ENCODE assay signal across 19 cellular contexts in the genomic region with DNA sequence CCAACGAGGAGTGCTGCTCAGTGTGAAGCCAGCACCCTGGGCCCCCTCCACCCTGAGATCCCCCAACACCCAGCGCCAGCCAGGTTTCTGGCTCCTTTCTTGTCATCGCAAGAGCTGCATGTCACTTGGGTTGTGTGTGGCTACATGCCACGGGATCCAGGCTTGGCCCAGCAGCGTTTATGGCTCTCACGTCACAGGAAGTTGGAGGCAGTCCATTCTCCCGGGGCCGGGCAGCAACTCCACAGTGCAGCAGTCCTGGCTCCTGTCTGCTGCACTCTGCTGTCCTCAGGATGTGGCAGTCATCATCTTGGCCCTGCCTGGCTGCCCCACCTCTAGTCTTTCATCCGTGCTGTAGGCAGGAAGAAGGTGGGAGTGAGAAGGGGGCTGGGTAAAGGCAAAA. TPM values are rescaled to one million over a fixed set of nuclear protein-coding genes. Genes with fewer than 3 reads are reported as not detected.
A peak's percentile ranks its signal among the peaks of the same experiment; 100 is the strongest.
DNase-seq lines count a peak whose midpoint lies in the region; ATAC-seq, FAIRE-seq and TF ChIP-seq lines count a peak whose summit lies in the region.
"Had no signal": no experiment of that assay in that cellular context is flagged by ENCODE, and none has a peak within 500 bp of the region (broad histone marks: within the 10 kb centered on the region; RNA-seq: fewer than 3 reads in every experiment).

No MANE protein-coding gene starts in this region.

- H3K4me3 ChIP-seq in AG10803 (ENCODE audit: low read length), result no peak overlapping the region
- no peak overlapping the region for H3K4me3 ChIP-seq in LNCaP clone FGC (ENCODE audit: low read depth, low read length)
- no peak overlapping the region for H3K4me3 ChIP-seq in dorsolateral prefrontal cortex
- H3K4me3 ChIP-seq in HepG2 (replicated peaks in 1 of 3; ENCODE audit: insufficient read depth in 1 of 3, low read depth in 2 of 3, low read length in 3 of 3), result no peak overlapping the region
- H3K4me3 ChIP-seq: upper lobe of left lung had no signal

- 0 out of 2 replicates have a peak, but pooled peaks cover 4% of the 10 kb centered on the region for H3K4me1 ChIP-seq in HepG2 (ENCODE audit: insufficient read depth, low read length)
- H3K4me1 ChIP-seq: upper lobe of left lung had no signal

- POLR2A ChIA-PET in HepG2 (lab: Yijun Ruan, JAX), result no interaction called here

- H3K27me3 ChIP-seq in dorsolateral prefrontal cortex (no peaks in the 10 kb centered on the region), HepG2 (ENCODE audit: control insufficient read depth in 1 of 2, insufficient read depth in 2 of 2, low read length in 2 of 2) (no peaks in the 10 kb centered on the region; a peak in 2 of 5 replicates)
- H3K27me3 ChIP-seq: upper lobe of left lung had no signal

- no peaks in the 10 kb centered on the region for H3K79me2 ChIP-seq in HepG2 (ENCODE audit: insufficient read depth, low read length)

- intact Hi-C loops in dorsolateral prefrontal cortex (cut with DNase I) (no loop called here), HepG2 (cut with micrococcal nuclease; ENCODE audit: unreplicated experiment) (no loop called here)

- ATAC-seq in HepG2, result no peak
- ATAC-seq in GM21360 (IDR thresholded peaks at IDR 0.05; ENCODE audit: unreplicated experiment), result no peak
- ATAC-seq: activated CD4-positive, alpha-beta T cell treated with anti-CD3 and anti-CD28 coated beads for 36 hours; activated T-cell treated with anti-CD3 and anti-CD28 coated beads, Interleukin-2, amount 50 U/mL, for 4 hours; T-cell had no signal

- H3K27ac ChIP-seq in dorsolateral prefrontal cortex (peak overlapping the region in 45 of 59 donors; percentile 6 to 85 (median 53)), HepG2 (ENCODE audit: extremely low read length, insufficient read depth, low read length) (no peak overlapping the region)
- H3K27ac ChIP-seq: upper lobe of left lung had no signal

- in situ Hi-C loops in HepG2 (cut with HindIII; ENCODE audit: extremely low pct_ligation_motif_present, low pct_unique_long_range_greater_than_20kb), result no loop called here

- WGBS in HepG2 (ENCODE audit: low lambda C conversion rate), result 77% methylated on average over 9 of the region's 9 CpGs

- FAIRE-seq in HepG2 (lab: Jason Lieb, UNC), result no peak
- FAIRE-seq: endometrium, GM18507, HTR-8/SVneo had no signal

- CTCF ChIA-PET in HepG2 (lab: Yijun Ruan, JAX; ENCODE audit: low intra/inter-chr PET ratio, low total read pairs), result no interaction called here

- H3K36me3 ChIP-seq in HepG2 (replicated peaks in 1 of 2; ENCODE audit: control insufficient read depth in 1 of 2, insufficient read depth in 2 of 2, low read length in 2 of 2), result no peaks in the 10 kb centered on the region; a peak in 3 of 5 replicates
- H3K36me3 ChIP-seq: upper lobe of left lung had no signal

- TF ChIP-seq EP300 in HepG2 (IDR thresholded peaks at IDR 0.05; ENCODE audit: low read depth in 2 of 2, low read length in 2 of 2) (no peak), HepG2 (CRISPR knock-in tag; IDR thresholded peaks at IDR 0.05; ENCODE audit: borderline replicate concordance) (no peak)

- no peaks in the 10 kb centered on the region for H3K9me3 ChIP-seq in HepG2 (ENCODE audit: low read length)
- H3K9me3 ChIP-seq: upper lobe of left lung had no signal

- no peaks in the 10 kb centered on the region for H4K20me1 ChIP-seq in HepG2 (ENCODE audit: insufficient read depth, low read length)

- TF ChIP-seq POLR2A in HepG2 (IDR thresholded peaks at IDR 0.05; ENCODE audit: insufficient read depth in 1 of 2, low read depth in 2 of 2, low read length in 2 of 2), result no peak

- TF ChIP-seq CTCF in AG10803 (conservative IDR thresholded peaks at IDR 0.05; ENCODE audit: low read length), result no peak
- TF ChIP-seq CTCF in LNCaP clone FGC (IDR thresholded peaks at IDR 0.05; ENCODE audit: control insufficient read depth, extremely low read depth, insufficient read depth), result 0 out of 2 replicates have a peak, but pooled peaks have one; percentile 2
- TF ChIP-seq CTCF in dorsolateral prefrontal cortex (IDR thresholded peaks at IDR 0.05 in 54 of 56, conservative IDR thresholded peaks at IDR 0.05 in 2 of 56; ENCODE audit: low read depth in 1 of 56, partially characterized antibody in 56 of 56), result no peak
- TF ChIP-seq CTCF in HepG2 (CRISPR knock-in tag; IDR thresholded peaks at IDR 0.05), result no peak

- TF ChIP-seq RAD21 in HepG2 (CRISPR knock-in tag; IDR thresholded peaks at IDR 0.05), result no peak

- no peak overlapping the region for H2AFZ ChIP-seq in HepG2 (ENCODE audit: low read length)

- H3K4me2 ChIP-seq in HepG2 (ENCODE audit: low read depth, low read length), result no peak overlapping the region

- no TSS peak for BruUV-seq in HepG2 (replicated peaks; lab: Mats Ljungman, UMichigan)

- DNase-seq in AG10803 (ENCODE audit: low read depth) (peak; percentile 71), LNCaP clone FGC (ENCODE audit: low read depth) (peak; percentile 65), dorsolateral prefrontal cortex (peak in 7 of 10 donors; percentile 57 to 76 (median 70)), HepG2 (ENCODE audit: low spot score) (no peak), germinal center (ENCODE audit: low spot score) (no peak), 8988T (no peak)
- DNase-seq in stimulated activated CD4-positive, alpha-beta T cell treated with anti-CD3 and anti-CD28 coated beads, Interleukin-4, amount 100 ng/mL, for 24 hours, result no peak
- DNase-seq: activated CD4-positive, alpha-beta T cell treated with anti-CD3 and anti-CD28 coated beads for 36 hours; activated T-cell treated with anti-CD3 and anti-CD28 coated beads, Interleukin-2, amount 50 U/mL, for 4 hours; DMS79; NCI-H1048; NCI-H226; stimulated activated CD4-positive, alpha-beta T cell treated with anti-CD3 and anti-CD28 coated beads, Interleukin-15, amount 100 ng/mL, for 24 hours; T-cell; upper lobe of left lung had no signal

- H3K9ac ChIP-seq in HepG2 (ENCODE audit: insufficient read depth, low read depth, low read length), result no peak overlapping the region

TF ChIP-seq in HepG2, 621 proteins besides CTCF, POLR2A, EP300 and RAD21 (continues in another document):
- TF ChIP-seq, protein P1, sequence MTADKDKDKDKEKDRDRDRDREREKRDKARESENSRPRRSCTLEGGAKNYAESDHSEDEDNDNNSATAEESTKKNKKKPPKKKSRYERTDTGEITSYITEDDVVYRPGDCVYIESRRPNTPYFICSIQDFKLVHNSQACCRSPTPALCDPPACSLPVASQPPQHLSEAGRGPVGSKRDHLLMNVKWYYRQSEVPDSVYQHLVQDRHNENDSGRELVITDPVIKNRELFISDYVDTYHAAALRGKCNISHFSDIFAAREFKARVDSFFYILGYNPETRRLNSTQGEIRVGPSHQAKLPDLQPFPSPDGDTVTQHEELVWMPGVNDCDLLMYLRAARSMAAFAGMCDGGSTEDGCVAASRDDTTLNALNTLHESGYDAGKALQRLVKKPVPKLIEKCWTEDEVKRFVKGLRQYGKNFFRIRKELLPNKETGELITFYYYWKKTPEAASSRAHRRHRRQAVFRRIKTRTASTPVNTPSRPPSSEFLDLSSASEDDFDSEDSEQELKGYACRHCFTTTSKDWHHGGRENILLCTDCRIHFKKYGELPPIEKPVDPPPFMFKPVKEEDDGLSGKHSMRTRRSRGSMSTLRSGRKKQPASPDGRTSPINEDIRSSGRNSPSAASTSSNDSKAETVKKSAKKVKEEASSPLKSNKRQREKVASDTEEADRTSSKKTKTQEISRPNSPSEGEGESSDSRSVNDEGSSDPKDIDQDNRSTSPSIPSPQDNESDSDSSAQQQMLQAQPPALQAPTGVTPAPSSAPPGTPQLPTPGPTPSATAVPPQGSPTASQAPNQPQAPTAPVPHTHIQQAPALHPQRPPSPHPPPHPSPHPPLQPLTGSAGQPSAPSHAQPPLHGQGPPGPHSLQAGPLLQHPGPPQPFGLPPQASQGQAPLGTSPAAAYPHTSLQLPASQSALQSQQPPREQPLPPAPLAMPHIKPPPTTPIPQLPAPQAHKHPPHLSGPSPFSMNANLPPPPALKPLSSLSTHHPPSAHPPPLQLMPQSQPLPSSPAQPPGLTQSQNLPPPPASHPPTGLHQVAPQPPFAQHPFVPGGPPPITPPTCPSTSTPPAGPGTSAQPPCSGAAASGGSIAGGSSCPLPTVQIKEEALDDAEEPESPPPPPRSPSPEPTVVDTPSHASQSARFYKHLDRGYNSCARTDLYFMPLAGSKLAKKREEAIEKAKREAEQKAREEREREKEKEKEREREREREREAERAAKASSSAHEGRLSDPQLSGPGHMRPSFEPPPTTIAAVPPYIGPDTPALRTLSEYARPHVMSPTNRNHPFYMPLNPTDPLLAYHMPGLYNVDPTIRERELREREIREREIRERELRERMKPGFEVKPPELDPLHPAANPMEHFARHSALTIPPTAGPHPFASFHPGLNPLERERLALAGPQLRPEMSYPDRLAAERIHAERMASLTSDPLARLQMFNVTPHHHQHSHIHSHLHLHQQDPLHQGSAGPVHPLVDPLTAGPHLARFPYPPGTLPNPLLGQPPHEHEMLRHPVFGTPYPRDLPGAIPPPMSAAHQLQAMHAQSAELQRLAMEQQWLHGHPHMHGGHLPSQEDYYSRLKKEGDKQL (CRISPR knock-in tag; IDR thresholded peaks at IDR 0.05; ENCODE audit: low read depth), result no peak

RNA-seq across cellular contexts. Expression of a gene that starts 42.7 kb away (rescaled TPM):
- total RNA-seq in dorsolateral prefrontal cortex, result 100 to 1,000 TPM in 116 of 120 experiments, 10 to 100 TPM in 4; 68.9 to 223 (median 154) TPM
- 0.01 and 0.02 TPM in 2 replicates for total RNA-seq in HepG2 (2016; rRNA removed; fragmentation: Illumina TruSeq; extraction: Trizol)
- not detected in 2 replicates for total RNA-seq in HepG2 (2016; cell fraction: cytosol; rRNA removed; fragmentation: Illumina TruSeq; extraction: Trizol; ENCODE audit: low read depth)
- 0.11 TPM in 1 of 2 replicates, not detected in the other for total RNA-seq in HepG2 (2016; cell fraction: insoluble cytoplasmic fraction; rRNA removed; fragmentation: Illumina TruSeq; extraction: Trizol)
- 0.14 TPM in 1 of 2 replicates, not detected in the other for total RNA-seq in HepG2 (2016; cell fraction: membrane; rRNA removed; fragmentation: Illumina TruSeq; extraction: Trizol)
- total RNA-seq in HepG2 (2016; cell fraction: nucleus; rRNA removed; fragmentation: Illumina TruSeq; extraction: Trizol), result 0.34 and 0.85 TPM in 2 replicates
- polyA plus RNA-seq in HepG2 (2011; rRNA removed), result 0.03 TPM in 1 of 2 replicates, not detected in the other
- polyA plus RNA-seq in HepG2 (2011; cell fraction: cytosol; rRNA removed), result 0.01 and 0.03 TPM in 2 replicates
- polyA plus RNA-seq in HepG2 (2011; cell fraction: nucleus; rRNA removed), result 0.05 and 0.19 TPM in 2 replicates
- polyA plus RNA-seq in HepG2 (2012), result 0.04 and 0.12 TPM in 2 replicates
- not detected in 2 replicates for polyA plus RNA-seq in HepG2 (2016; cell fraction: cytosol; fragmentation: Illumina TruSeq; extraction: Trizol; ENCODE audit: low read depth)
- not detected in 2 replicates for polyA plus RNA-seq in HepG2 (2016; cell fraction: insoluble cytoplasmic fraction; fragmentation: Illumina TruSeq; extraction: Trizol; ENCODE audit: low read depth)
- polyA plus RNA-seq in HepG2 (2016; cell fraction: membrane; fragmentation: Illumina TruSeq; extraction: Trizol; ENCODE audit: low read depth), result not detected in 2 replicates
- 0.12 TPM in 1 of 2 replicates, not detected in the other for polyA plus RNA-seq in HepG2 (2016; cell fraction: nucleus; fragmentation: Illumina TruSeq; extraction: Trizol; ENCODE audit: insufficient read depth, low read depth)
- 0.36 TPM in 1 of 2 replicates, not detected in the other for polyA minus RNA-seq in HepG2 (2011; rRNA and poly(A)+ RNA removed; ENCODE audit: low replicate concordance)
- polyA minus RNA-seq in HepG2 (2011; cell fraction: cytosol; rRNA and poly(A)+ RNA removed), result not detected in 2 replicates
- 0.13 and 0.25 TPM in 2 replicates for polyA minus RNA-seq in HepG2 (2011; cell fraction: nucleus; rRNA and poly(A)+ RNA removed)
- total RNA-seq: activated CD4-positive, alpha-beta T cell treated with anti-CD3 and anti-CD28 coated beads for 36 hours had no signal

Comparison
In these comparisons a context has a peak if more than half of its experiments do, and no peak if none do; other contexts are left out.
1. DNase-seq: peak in AG10803 (single experiment), LNCaP clone FGC (single experiment) and dorsolateral prefrontal cortex (7 of 10); none in HepG2 (single experiment), stimulated activated CD4-positive, alpha-beta T cell treated with anti-CD3 and anti-CD28 coated beads, Interleukin-4, amount 100 ng/mL, for 24 hours (single experiment), germinal center (single experiment) and 8988T (single experiment).
2. RNA of a gene that starts 42.7 kb away (total RNA-seq): 68.9 to 223 TPM in dorsolateral prefrontal cortex; 0.01 to 0.85 TPM in HepG2; every median in the first group is over 10 times any median in the second.